Comparison of ENCODE assay signal across 18 cellular contexts in the genomic region with DNA sequence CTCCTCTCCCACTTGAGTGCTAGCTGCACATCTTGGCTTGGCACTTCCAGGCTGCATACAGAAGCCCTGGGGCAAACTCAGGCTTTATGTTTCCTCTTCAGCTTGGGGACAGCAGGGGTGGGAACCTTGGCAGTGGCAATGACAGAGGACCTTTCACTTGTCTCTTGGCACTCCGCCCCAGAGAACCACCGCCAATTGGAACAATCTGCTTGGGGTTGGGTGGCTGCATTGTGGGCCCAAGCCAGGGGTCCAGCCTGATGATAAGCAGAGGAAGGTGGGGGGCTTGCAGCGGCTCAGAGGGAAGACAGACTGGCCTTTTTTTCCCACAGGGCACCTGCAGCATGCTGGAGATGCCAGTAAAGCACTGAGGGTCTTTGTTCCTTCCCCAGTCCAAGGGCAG.
DNase-seq lines count a peak whose midpoint lies in the region; ATAC-seq lines count a peak whose summit lies in the region.
"Had no signal": no experiment of that assay in that cellular context is flagged by ENCODE, and none has a peak within 500 bp of the region (broad histone marks: within the 10 kb centered on the region; RNA-seq: fewer than 3 reads in every experiment).

No MANE protein-coding gene starts in this region.

- H3K4me3 ChIP-seq in neuronal stem cell (ENCODE audit: low read length in 2 of 2) = no peak overlapping the region
- H3K4me3 ChIP-seq: A549, BLaER1, GM12878 had no signal

- H2BK5ac ChIP-seq in neuronal stem cell (ENCODE audit: low read length) = no peak overlapping the region

- H3K27me3 ChIP-seq in neuronal stem cell (ENCODE audit: control insufficient read depth in 3 of 3, insufficient read depth in 3 of 3, low read depth in 1 of 3, low read length in 3 of 3) = no peaks in the 10 kb centered on the region
- H3K27me3 ChIP-seq: BE2C, BLaER1 had no signal

- no peak overlapping the region for H3K27ac ChIP-seq in neuronal stem cell (replicated peaks; ENCODE audit: low read length)
- H3K27ac ChIP-seq: 22Rv1, A549, BLaER1 had no signal

- intact Hi-C loops in head of caudate nucleus (cut with DNase I) = no loop called here

- no peak overlapping the region for H4K91ac ChIP-seq in neuronal stem cell (ENCODE audit: low read depth, low read length, poor library complexity)

- peak; percentile 23 for DNase-seq in Ammon's horn (ENCODE audit: low spot score)
- DNase-seq in NCI-H69 (lab: John Stamatoyannopoulos, UW) = peak; percentile 28
- peak in 34 of 42 donors; percentile 2 to 67 (median 26) for DNase-seq in head of caudate nucleus
- DNase-seq in neuronal stem cell (ENCODE audit: low spot score) = no peak
- DNase-seq in SIG-M5 (lab: John Stamatoyannopoulos, UW) = no peak
- no peak for DNase-seq in activated naive CD4-positive, alpha-beta T cell treated with Interleukin-2 at 50 U/mL for 16 hours
- DNase-seq: AML-193; BE2C; Caco-2; Calu3; CD4-positive, alpha-beta T cell; CD8-positive, alpha-beta T cell; DMS79 treated with DMSO at 0.1 percent for 48 hours had no signal

- H2BK120ac ChIP-seq in neuronal stem cell (ENCODE audit: low read depth, low read length) = no peak overlapping the region

- WGBS in neuronal stem cell (ENCODE audit: extremely low coverage in 2 of 2, insufficient read length in 2 of 2, insufficient replicate concordance in 1 of 2), 2 donors = no CpG with 5 or more reads among the region's 3 CpGs

- H3K4ac ChIP-seq in neuronal stem cell (ENCODE audit: low read length) = no peak overlapping the region

- no peaks in the 10 kb centered on the region for H3K36me3 ChIP-seq in neuronal stem cell (replicated peaks in 1 of 2; ENCODE audit: control insufficient read depth in 2 of 2, insufficient read depth in 2 of 2, low read length in 2 of 2)
- H3K36me3 ChIP-seq: BE2C, BLaER1 had no signal

- no peak overlapping the region for H2BK15ac ChIP-seq in neuronal stem cell (ENCODE audit: low read length)

- no peak overlapping the region for H4K8ac ChIP-seq in neuronal stem cell (ENCODE audit: low read depth, low read length)

- ATAC-seq in HG02840 (IDR thresholded peaks at IDR 0.05; ENCODE audit: low FRiP score, unreplicated experiment) = no peak
- ATAC-seq: A549; CD8-positive, alpha-beta T cell; GM12878 had no signal

- H3K79me1 ChIP-seq in neuronal stem cell (ENCODE audit: low read depth, low read length) = no peaks in the 10 kb centered on the region

- H3K9me3 ChIP-seq in neuronal stem cell (replicated peaks in 1 of 2; ENCODE audit: control insufficient read depth in 2 of 2, insufficient read depth in 1 of 2, low read depth in 1 of 2, low read length in 2 of 2) = no peaks in the 10 kb centered on the region
- H3K9me3 ChIP-seq: A549, BE2C, Caco-2 had no signal

- peak overlapping the region; percentile 72 for H3K18ac ChIP-seq in neuronal stem cell (ENCODE audit: low read length)

- H2BK12ac ChIP-seq in neuronal stem cell (ENCODE audit: low read length) = no peak overlapping the region

- no peak overlapping the region for H3K4me2 ChIP-seq in neuronal stem cell (ENCODE audit: insufficient read depth, low read length, poor library complexity, severe bottlenecking)
- H3K4me2 ChIP-seq: A549, BLaER1 had no signal

- no peak overlapping the region for H2AFZ ChIP-seq in neuronal stem cell (ENCODE audit: low read length)

- H3K4me1 ChIP-seq in neuronal stem cell (ENCODE audit: control insufficient read depth in 2 of 2, insufficient read depth in 1 of 2, low read depth in 1 of 2, low read length in 2 of 2) = no peaks in the 10 kb centered on the region
- H3K4me1 ChIP-seq: A549, BE2C, BLaER1, Caco-2 had no signal

- no peak overlapping the region for H3K9ac ChIP-seq in neuronal stem cell (ENCODE audit: low read depth, low read length, poor library complexity)
- H3K9ac ChIP-seq: BLaER1 had no signal

- H3K23ac ChIP-seq in neuronal stem cell (ENCODE audit: low read depth, low read length, poor library complexity) = no peak overlapping the region

- peak overlapping the region; percentile 10 for H3K14ac ChIP-seq in neuronal stem cell (ENCODE audit: low read length)

- H2AK5ac ChIP-seq in neuronal stem cell (ENCODE audit: low read depth, low read length) = peak overlapping the region; percentile 49

Comparison
In these comparisons a context has a peak if more than half of its experiments do, and no peak if none do; other contexts are left out.
1. DNase-seq: peak in Ammon's horn (single experiment), NCI-H69 (single experiment) and head of caudate nucleus (34 of 42); none in neuronal stem cell (single experiment), SIG-M5 (single experiment) and activated naive CD4-positive, alpha-beta T cell treated with Interleukin-2 at 50 U/mL for 16 hours (single experiment).